ENCODE assay signal across 27 cellular contexts in the genomic region with DNA sequence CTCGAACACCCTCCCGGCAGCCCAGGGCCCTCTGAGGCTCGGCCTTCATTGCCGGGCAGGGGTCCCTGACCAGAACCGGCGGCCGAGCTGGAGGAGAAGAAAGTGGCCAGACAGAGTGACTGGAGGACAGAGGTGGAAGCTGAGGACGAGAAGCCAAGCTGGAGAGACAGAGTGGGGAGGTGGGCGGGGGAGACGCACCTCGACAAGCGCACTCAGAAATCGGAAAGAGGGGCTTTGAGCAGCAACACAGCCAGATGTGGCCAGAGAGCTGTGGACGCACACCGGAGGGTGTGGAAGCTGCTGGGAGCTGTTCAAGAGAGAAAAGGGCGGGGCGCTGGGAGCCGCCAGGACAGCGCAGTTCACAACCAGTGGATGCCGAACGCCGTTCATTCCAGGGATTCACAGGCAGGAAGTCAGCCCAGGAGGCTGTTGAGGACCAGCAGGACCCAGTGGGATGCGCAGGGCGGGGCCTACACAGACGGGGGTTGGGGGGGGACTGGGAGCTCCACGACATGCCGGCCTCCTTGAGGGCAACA. TPM values are rescaled to one million over a fixed set of nuclear protein-coding genes. Genes with fewer than 3 reads are reported as not detected.
DNase-seq lines count a peak whose midpoint lies in the region; ATAC-seq, FAIRE-seq and TF ChIP-seq lines count a peak whose summit lies in the region.
"Had no signal": no experiment of that assay in that cellular context is flagged by ENCODE, and none has a peak within 500 bp of the region (broad histone marks: within the 10 kb centered on the region; RNA-seq: fewer than 3 reads in every experiment).

No MANE protein-coding gene starts in this region.

- WGBS in right cardiac atrium, result 88% methylated on average over 27 of the region's 27 CpGs
- 46 to 81% (median 66%) methylated on average over 27 of the region's 27 CpGs for WGBS in small intestine, 3 donors

- peaks cover 2% of the 10 kb centered on the region for H3K4me1 ChIP-seq in right cardiac atrium (ENCODE audit: control insufficient read depth, insufficient read depth, low read length)
- no peaks in the 10 kb centered on the region for H3K4me1 ChIP-seq in small intestine (ENCODE audit: control insufficient read depth in 2 of 2, insufficient read depth in 1 of 2, low read depth in 1 of 2, low read length in 1 of 2)
- H3K4me1 ChIP-seq: body of pancreas, left lung, parathyroid adenoma had no signal

- H3K36me3 ChIP-seq in small intestine (ENCODE audit: control insufficient read depth in 2 of 2, insufficient read depth in 2 of 2, low read length in 2 of 2), result peaks cover 0 to 4% of the 10 kb centered on the region in 2 donors
- H3K36me3 ChIP-seq: WERI-Rb-1 had no signal

- CTCF ChIA-PET in RWPE1 (lab: Yijun Ruan, JAX), result interaction anchor here (0.7 kb wide), 1 partner anchor 109 kb away, joined by 3 read pairs; no protein-coding TSS in a partner anchor

- H3K27ac ChIP-seq in RWPE1 (peak overlapping the region; percentile 56), right cardiac atrium (ENCODE audit: low read length) (no peak overlapping the region), small intestine (ENCODE audit: low read depth in 1 of 2, low read length in 1 of 2) (no peak overlapping the region)
- H3K27ac ChIP-seq: body of pancreas, epithelial cell of prostate, GM23248, heart right ventricle, KMS-11, left lung, parathyroid adenoma, WERI-Rb-1 had no signal

- no peak overlapping the region for H3K4me3 Mint-ChIP-seq in activated naive CD8-positive, alpha-beta T cell treated with anti-CD3 and anti-CD28 coated beads for 36 hours
- H3K4me3 Mint-ChIP-seq in activated naive CD8-positive, alpha-beta T cell treated with anti-CD3 and anti-CD28 coated beads, Interleukin-2, amount 50 U/mL, for 24 hours, result no peak overlapping the region
- H3K4me3 Mint-ChIP-seq: activated T-helper 17 cell treated with anti-CD3 and anti-CD28 coated beads, Interleukin-2, amount 50 U/mL, for 72 hours; B cell; nephron; T-helper 2 cell treated with Interferon-gamma antibody and Interleukin-4, amounts not matched to agents 5 μg/mL and 100 μg/mL, for 36 hours had no signal

- no peaks in the 10 kb centered on the region for H3K27me3 Mint-ChIP-seq in activated naive CD8-positive, alpha-beta T cell treated with anti-CD3 and anti-CD28 coated beads for 36 hours
- H3K27me3 Mint-ChIP-seq in activated naive CD8-positive, alpha-beta T cell treated with anti-CD3 and anti-CD28 coated beads, Interleukin-2, amount 50 U/mL, for 24 hours, result no peaks in the 10 kb centered on the region
- H3K27me3 Mint-ChIP-seq: activated T-helper 17 cell treated with anti-CD3 and anti-CD28 coated beads, Interleukin-2, amount 50 U/mL, for 72 hours; B cell had no signal

- intact Hi-C loops in right cardiac atrium (cut with DNase I), result no loop called here

- no peak for ATAC-seq in activated naive CD8-positive, alpha-beta T cell treated with anti-CD3 and anti-CD28 coated beads, Interleukin-2, amount 50 U/mL, for 24 hours
- no peak for ATAC-seq in right cardiac atrium
- no peak for ATAC-seq in HG02798 (IDR thresholded peaks at IDR 0.05; ENCODE audit: poor library complexity, unreplicated experiment)
- ATAC-seq: activated T-helper 17 cell treated with anti-CD3 and anti-CD28 coated beads, Interleukin-2, amount 50 U/mL, for 72 hours; body of pancreas; left lung; SK-N-SH treated with all-trans-retinoic acid at 6 μM for 48 hours had no signal

- peaks cover 2% of the 10 kb centered on the region for H3K36me3 Mint-ChIP-seq in activated naive CD8-positive, alpha-beta T cell treated with anti-CD3 and anti-CD28 coated beads for 36 hours
- H3K36me3 Mint-ChIP-seq in activated naive CD8-positive, alpha-beta T cell treated with anti-CD3 and anti-CD28 coated beads, Interleukin-2, amount 50 U/mL, for 24 hours (ENCODE audit: low read depth), result no peaks in the 10 kb centered on the region

- peaks cover 2% of the 10 kb centered on the region for H3K4me1 Mint-ChIP-seq in activated naive CD8-positive, alpha-beta T cell treated with anti-CD3 and anti-CD28 coated beads for 36 hours
- H3K4me1 Mint-ChIP-seq in activated naive CD8-positive, alpha-beta T cell treated with anti-CD3 and anti-CD28 coated beads, Interleukin-2, amount 50 U/mL, for 24 hours, result no peaks in the 10 kb centered on the region
- H3K4me1 Mint-ChIP-seq: B cell had no signal

- H3K9me3 Mint-ChIP-seq in activated naive CD8-positive, alpha-beta T cell treated with anti-CD3 and anti-CD28 coated beads for 36 hours, result no peaks in the 10 kb centered on the region
- no peaks in the 10 kb centered on the region for H3K9me3 Mint-ChIP-seq in activated naive CD8-positive, alpha-beta T cell treated with anti-CD3 and anti-CD28 coated beads, Interleukin-2, amount 50 U/mL, for 24 hours
- H3K9me3 Mint-ChIP-seq: activated T-helper 17 cell treated with anti-CD3 and anti-CD28 coated beads, Interleukin-2, amount 50 U/mL, for 72 hours; nephron; T-helper 2 cell treated with Interferon-gamma antibody and Interleukin-4, amounts not matched to agents 5 μg/mL and 100 μg/mL, for 36 hours had no signal

- POLR2A ChIA-PET in RWPE1 (lab: Yijun Ruan, JAX; ENCODE audit: low non-redundant PET), result no interaction called here

- no peak for DNase-seq in activated naive CD8-positive, alpha-beta T cell treated with anti-CD3 and anti-CD28 coated beads for 36 hours
- no peak for DNase-seq in activated naive CD8-positive, alpha-beta T cell treated with anti-CD3 and anti-CD28 coated beads, Interleukin-2, amount 50 U/mL, for 24 hours
- DNase-seq in RWPE1 (ENCODE audit: low spot score), result no peak
- DNase-seq in right cardiac atrium, result peak; percentile 31 to 62 (median 35)
- peak; percentile 37 for DNase-seq in small intestine
- no peak for DNase-seq in DMS 273 treated with DMSO at 0.1 percent for 48 hours (lab: John Stamatoyannopoulos, UW)
- no peak for DNase-seq in T1000 (lab: John Stamatoyannopoulos, UW)
- DNase-seq: DMS53, GDM1, GM23248, midbrain, NCI-H1694, NCI-H774, WERI-Rb-1 had no signal

- H3K9me3 ChIP-seq in right cardiac atrium (ENCODE audit: control insufficient read depth, low read length) (no peaks in the 10 kb centered on the region), small intestine (ENCODE audit: control insufficient read depth, low read depth) (no peaks in the 10 kb centered on the region)
- H3K9me3 ChIP-seq: body of pancreas, heart right ventricle, left lung had no signal

- no peak for TF ChIP-seq CTCF in RWPE1 (conservative IDR thresholded peaks at IDR 0.05; ENCODE audit: low read depth)

- H3K27ac Mint-ChIP-seq in activated naive CD8-positive, alpha-beta T cell treated with anti-CD3 and anti-CD28 coated beads for 36 hours, result peak overlapping the region; percentile 38
- no peak overlapping the region for H3K27ac Mint-ChIP-seq in activated naive CD8-positive, alpha-beta T cell treated with anti-CD3 and anti-CD28 coated beads, Interleukin-2, amount 50 U/mL, for 24 hours
- H3K27ac Mint-ChIP-seq: activated T-helper 17 cell treated with anti-CD3 and anti-CD28 coated beads, Interleukin-2, amount 50 U/mL, for 72 hours; B cell; nephron; T-helper 2 cell treated with Interferon-gamma antibody and Interleukin-4, amounts not matched to agents 5 μg/mL and 100 μg/mL, for 36 hours had no signal

- FAIRE-seq in small intestine (lab: Jason Lieb, UNC), result no peak

- H3K4me3 ChIP-seq in right cardiac atrium (ENCODE audit: low read length) (no peak overlapping the region), small intestine (ENCODE audit: low read depth in 1 of 2, low read length in 2 of 2) (no peak overlapping the region)
- H3K4me3 ChIP-seq: body of pancreas, GM23248, heart right ventricle, left lung had no signal

- H3K27me3 ChIP-seq in right cardiac atrium (ENCODE audit: control insufficient read depth, insufficient read depth) (no peaks in the 10 kb centered on the region), small intestine (ENCODE audit: control insufficient read depth in 2 of 2, insufficient read depth in 2 of 2, low read length in 2 of 2) (no peaks in the 10 kb centered on the region)
- H3K27me3 ChIP-seq: body of pancreas, heart right ventricle, left lung had no signal

RNA-seq across cellular contexts. Expression of a gene that starts 28.2 kb away (rescaled TPM):
- total RNA-seq in activated naive CD8-positive, alpha-beta T cell treated with anti-CD3 and anti-CD28 coated beads for 36 hours, result under 1 TPM; 0.96 to 0.99 TPM
- total RNA-seq in right cardiac atrium, result under 1 TPM; 0.21 to 0.76 (median 0.38) TPM
- polyA plus RNA-seq in right cardiac atrium (0.20 TPM), small intestine (under 1 TPM in 2 of 3 donors, not detected in 1; 0.22 to 0.27 TPM)
- total RNA-seq: GM23248, RPMI7951 had no signal

Comparison
In these comparisons a context has a peak if more than half of its experiments do, and no peak if none do; other contexts are left out.
1. DNase-seq: peak in right cardiac atrium (3 of 3) and small intestine (single experiment); none in activated naive CD8-positive, alpha-beta T cell treated with anti-CD3 and anti-CD28 coated beads for 36 hours (single experiment), activated naive CD8-positive, alpha-beta T cell treated with anti-CD3 and anti-CD28 coated beads, Interleukin-2, amount 50 U/mL, for 24 hours (single experiment), RWPE1 (single experiment), DMS 273 treated with DMSO at 0.1 percent for 48 hours (single experiment) and T1000 (single experiment).